In genomic region chr9:89661956-89662717, GRCh38 we compare ENCODE assay signal across 8 cellular contexts. TPM values are rescaled to one million over a fixed set of nuclear protein-coding genes. Genes with fewer than 3 reads are reported as not detected.
DNase-seq lines count a peak whose midpoint lies in the region; ATAC-seq, FAIRE-seq and TF ChIP-seq lines count a peak whose summit lies in the region.

No MANE protein-coding gene starts in this region.

- no peaks in the 10 kb centered on the region for H3K4me1 ChIP-seq in Panc1 (ENCODE audit: control insufficient read depth, insufficient read depth, low read length)
- peaks cover 8 to 25% (median 13%) of the 10 kb centered on the region in 4 experiments for H3K4me1 ChIP-seq in H1 (replicated peaks in 1 of 4; ENCODE audit: control insufficient read depth in 3 of 4, insufficient read depth in 4 of 4, low read length in 3 of 4)
- peaks cover 16% of the 10 kb centered on the region for H3K4me1 ChIP-seq in HepG2 (ENCODE audit: insufficient read depth, low read length)

- H3K9me3 ChIP-seq in Panc1 (ENCODE audit: control insufficient read depth, insufficient read depth, low read depth, low read length) (no peaks in the 10 kb centered on the region), H1 (ENCODE audit: insufficient read depth in 2 of 2, low read depth in 1 of 2, low read length in 1 of 2) (no peaks in the 10 kb centered on the region; a peak in 1 of 4 replicates), HepG2 (ENCODE audit: low read length) (no peaks in the 10 kb centered on the region)

- peak overlapping the region; percentile 76; the same call in 1 of the 2 replicates for H2BK5ac ChIP-seq in H1 (ENCODE audit: low read depth, low read length)

- H3K4me3 ChIP-seq in Panc1 (ENCODE audit: low read depth in 2 of 2, low read length in 2 of 2), result peak overlapping the region in 1 of 2 experiments; percentile 23; a peak in 1 of 4 replicates
- no peak overlapping the region; a peak in 2 of 8 replicates for H3K4me3 ChIP-seq in H1 (ENCODE audit: extremely low read depth in 1 of 4, insufficient read depth in 2 of 4, low read depth in 3 of 4, low read length in 4 of 4)
- H3K4me3 ChIP-seq in HepG2 (replicated peaks in 1 of 3; ENCODE audit: insufficient read depth in 1 of 3, low read depth in 2 of 3, low read length in 3 of 3), result peak overlapping the region in 2 of 3 experiments; percentile 30 to 49; a peak in 4 of 6 replicates

- no peak overlapping the region for H3K23ac ChIP-seq in H1 (ENCODE audit: insufficient read length)

- H2AK5ac ChIP-seq in H1 (ENCODE audit: low read depth, low read length), result 0 out of 2 replicates have a peak overlapping the region, but pooled peaks have one; percentile 47

- peak overlapping the region; percentile 93; the same call in 1 of the 2 replicates for H2BK15ac ChIP-seq in H1 (ENCODE audit: low read length)

- POLR2A ChIA-PET in Panc1 (lab: Charles Lee), result no interaction called here
- POLR2A ChIA-PET in H1 (lab: Charles Lee; ENCODE audit: partially characterized antibody), result interaction anchor here (1.4 to 3.0 kb wide), 4 partner anchors 13 to 59 kb away, joined by 4 to 15 read pairs (median 10); partner anchors contain the start of gene GADD45G
- POLR2A ChIA-PET in HepG2 (lab: Yijun Ruan, JAX), result no interaction called here

- no TSS peak for BruUV-seq in Panc1 (replicated peaks; lab: Mats Ljungman, UMichigan)
- no TSS peak for BruUV-seq in HepG2 (replicated peaks; lab: Mats Ljungman, UMichigan)

- H2AFZ ChIP-seq in H1 (ENCODE audit: low read length), result no peak overlapping the region
- no peak overlapping the region for H2AFZ ChIP-seq in HepG2 (ENCODE audit: low read length)

- H3K56ac ChIP-seq in H1 (replicated peaks; ENCODE audit: insufficient read length, low read depth, low read length), result no peak overlapping the region

- CTCF ChIA-PET in Panc1 (lab: Charles Lee), result no interaction called here
- CTCF ChIA-PET in H1 (lab: Charles Lee; ENCODE audit: partially characterized antibody), result interaction anchor here (0.5 to 2.3 kb wide), 9 partner anchors 8 to 482 kb away, joined by 3 to 9 read pairs (median 3); no protein-coding TSS in a partner anchor
- CTCF ChIA-PET in HepG2 (lab: Yijun Ruan, JAX; ENCODE audit: low intra/inter-chr PET ratio, low total read pairs), result no interaction called here

- FAIRE-seq in H1 (lab: Jason Lieb, UNC), result peak; percentile 83
- peak; percentile 48 for FAIRE-seq in HepG2 (lab: Jason Lieb, UNC)

- DNase-seq in HT1080 (ENCODE audit: low read depth), result peak; percentile 78
- DNase-seq in Panc1 (ENCODE audit: low read depth, low spot score), result no peak
- DNase-seq in H1 (ENCODE audit: low read depth in 1 of 2, low spot score in 2 of 2), result peak; percentile 71 to 95
- peak; percentile 75 for DNase-seq in HepG2 (ENCODE audit: low spot score)
- peak; percentile 29 for DNase-seq in stromal cell of bone marrow (ENCODE audit: low read depth)

- ATAC-seq in Panc1 (peak; percentile 60; the same call in 1 of the 2 replicates), HepG2 (peak; percentile 96), HG03095 (IDR thresholded peaks at IDR 0.05; ENCODE audit: unreplicated experiment) (no peak), HG03342 (IDR thresholded peaks at IDR 0.05; ENCODE audit: unreplicated experiment) (no peak), HG03196 (IDR thresholded peaks at IDR 0.05; ENCODE audit: unreplicated experiment) (no peak)

- TF ChIP-seq EP300 in H1 (IDR thresholded peaks at IDR 0.05; ENCODE audit: borderline replicate concordance in 1 of 2, low read depth in 2 of 2, low read length in 2 of 2), result no peak
- no peak for TF ChIP-seq EP300 in HepG2 (IDR thresholded peaks at IDR 0.05; ENCODE audit: low read depth in 2 of 2, low read length in 2 of 2)
- no peak for TF ChIP-seq EP300 in HepG2 (CRISPR knock-in tag; IDR thresholded peaks at IDR 0.05; ENCODE audit: borderline replicate concordance)

- no peak overlapping the region for H3K27ac ChIP-seq in Panc1 (ENCODE audit: low read length)
- no peak overlapping the region for H3K27ac ChIP-seq in H1 (ENCODE audit: low read depth, low read length)
- H3K27ac ChIP-seq in HepG2 (ENCODE audit: extremely low read length, insufficient read depth, low read length), result no peak overlapping the region

- H2BK20ac ChIP-seq in H1 (ENCODE audit: low read length), result peak overlapping the region; percentile 73; the same call in 1 of the 2 replicates

- TF ChIP-seq RAD21 in H1 (IDR thresholded peaks at IDR 0.05 in 1 of 2, conservative IDR thresholded peaks at IDR 0.05 in 1 of 2; ENCODE audit: low read depth in 2 of 2, low read length in 2 of 2), result no peak
- no peak for TF ChIP-seq RAD21 in HepG2 (CRISPR knock-in tag; IDR thresholded peaks at IDR 0.05)

- no peak overlapping the region for H3K14ac ChIP-seq in H1 (ENCODE audit: insufficient read length)

- peak overlapping the region; percentile 59 for H4K5ac ChIP-seq in H1 (ENCODE audit: insufficient read length, low read depth, low read length)

- no peaks in the 10 kb centered on the region for H3K79me1 ChIP-seq in H1 (ENCODE audit: low read depth, low read length)

- peak overlapping the region; percentile 95 for H4K91ac ChIP-seq in H1 (replicated peaks; ENCODE audit: insufficient read length, low read length)

- H3K27me3 ChIP-seq in Panc1 (ENCODE audit: control insufficient read depth, insufficient read depth, low read length), result no peaks in the 10 kb centered on the region
- peaks cover 0 to 2% (median 0%) of the 10 kb centered on the region in 4 experiments; a peak in 1 of 7 replicates for H3K27me3 ChIP-seq in H1 (replicated peaks in 1 of 4; ENCODE audit: control insufficient read depth in 3 of 4, extremely low read depth in 1 of 4, insufficient read depth in 3 of 4, low read length in 3 of 4)
- H3K27me3 ChIP-seq in HepG2 (ENCODE audit: control insufficient read depth in 1 of 2, insufficient read depth in 2 of 2, low read length in 2 of 2), result peaks cover 4 to 37% of the 10 kb centered on the region in 2 experiments; a peak in 4 of 5 replicates

- no peak overlapping the region for H3K9ac ChIP-seq in H1 (replicated peaks in 1 of 4; ENCODE audit: extremely low read depth in 1 of 4, low read depth in 3 of 4, low read length in 3 of 4)
- H3K9ac ChIP-seq in HepG2 (ENCODE audit: insufficient read depth, low read depth, low read length), result no peak overlapping the region

- 51% methylated on average over 21 of the region's 21 CpGs; no CpG with 5 or more reads in 1 of the 2 experiments for WGBS in H1 (ENCODE audit: extremely low coverage in 1 of 2, insufficient coverage in 1 of 2, insufficient read length in 1 of 2, insufficient replicate concordance in 2 of 2, low coverage in 1 of 2, low lambda C conversion rate in 2 of 2, missing lambda C conversion rate in 1 of 2), 2 experiments
- 0% methylated on average over 5 of the region's 21 CpGs for WGBS in HepG2 (ENCODE audit: low lambda C conversion rate)

- in situ Hi-C loops in Panc1 (cut with HindIII; ENCODE audit: low pct_unique_long_range_greater_than_20kb, low sequenced_read_pairs), result no loop called here
- in situ Hi-C loops in HepG2 (cut with HindIII; ENCODE audit: extremely low pct_ligation_motif_present, low pct_unique_long_range_greater_than_20kb), result no loop called here

- H4K8ac ChIP-seq in H1 (ENCODE audit: extremely low read depth, insufficient read depth, low read length), result no peak overlapping the region; the same call in none of the 2 replicates

- peak overlapping the region; percentile 65; the same call in 1 of the 2 replicates for H3K18ac ChIP-seq in H1 (ENCODE audit: extremely low read depth, low read length)

- H3K79me2 ChIP-seq in H1 (ENCODE audit: control insufficient read depth in 1 of 2, insufficient read depth in 2 of 2, low read length in 2 of 2) (no peaks in the 10 kb centered on the region), HepG2 (ENCODE audit: insufficient read depth, low read length) (no peaks in the 10 kb centered on the region)

- H4K20me1 ChIP-seq in H1 (replicated peaks in 1 of 2; ENCODE audit: control insufficient read depth in 1 of 2, insufficient read depth in 2 of 2, low read length in 2 of 2) (no peaks in the 10 kb centered on the region), HepG2 (ENCODE audit: insufficient read depth, low read length) (no peaks in the 10 kb centered on the region)

- no peak for TF ChIP-seq CTCF in Panc1 (IDR thresholded peaks at IDR 0.05)
- no peak for TF ChIP-seq CTCF in H1 (IDR thresholded peaks at IDR 0.05; ENCODE audit: control extremely low read depth in 1 of 3, insufficient read depth in 1 of 3, low read depth in 1 of 3, low read length in 3 of 3)
- TF ChIP-seq CTCF in HepG2 (CRISPR knock-in tag; IDR thresholded peaks at IDR 0.05), result no peak

- H3K4ac ChIP-seq in H1 (replicated peaks; ENCODE audit: insufficient read length, low read depth, low read length), result no peak overlapping the region

- H2BK120ac ChIP-seq in H1 (replicated peaks; ENCODE audit: low read depth, low read length), result peak overlapping the region; percentile 30

- intact Hi-C loops in Panc1 (cut with micrococcal nuclease; ENCODE audit: unreplicated experiment), result no loop called here
- intact Hi-C loops in HepG2 (cut with micrococcal nuclease; ENCODE audit: unreplicated experiment), result no loop called here

- peak overlapping the region; percentile 46; the same call in 1 of the 2 replicates for H2BK12ac ChIP-seq in H1 (ENCODE audit: low read depth, low read length)

- TF ChIP-seq POLR2A in H1 (IDR thresholded peaks at IDR 0.05; ENCODE audit: control extremely low read depth in 1 of 2, low read depth in 2 of 2, low read length in 2 of 2), result no peak
- TF ChIP-seq POLR2A in HepG2 (IDR thresholded peaks at IDR 0.05; ENCODE audit: insufficient read depth in 1 of 2, low read depth in 2 of 2, low read length in 2 of 2), result no peak

- no peaks in the 10 kb centered on the region for H3K23me2 ChIP-seq in H1 (ENCODE audit: low read depth, low read length)

- no peaks in the 10 kb centered on the region for H3K36me3 ChIP-seq in Panc1 (ENCODE audit: control insufficient read depth, insufficient read depth, low read length)
- no peaks in the 10 kb centered on the region for H3K36me3 ChIP-seq in H1 (ENCODE audit: control insufficient read depth in 2 of 4, insufficient read depth in 4 of 4, low read length in 3 of 4)
- H3K36me3 ChIP-seq in HepG2 (replicated peaks in 1 of 2; ENCODE audit: control insufficient read depth in 1 of 2, insufficient read depth in 2 of 2, low read length in 2 of 2), result no peaks in the 10 kb centered on the region

- H3K4me2 ChIP-seq in H1 (ENCODE audit: insufficient read depth in 1 of 2, low read depth in 2 of 2, low read length in 2 of 2), result peak overlapping the region in 1 of 2 experiments; percentile 4; a peak in 1 of 4 replicates
- H3K4me2 ChIP-seq in HepG2 (ENCODE audit: low read depth, low read length), result peak overlapping the region; percentile 60

RNA-seq across cellular contexts. Expression of gene GADD45G, which starts 57.3 kb away (rescaled TPM):
- not detected in 2 replicates for total RNA-seq in HT1080 (2014; rRNA removed; shearing (Covaris generic))
- polyA plus RNA-seq in HT1080 (2015; cell fraction: cytosol; rRNA removed), result not detected in 2 replicates
- polyA plus RNA-seq in HT1080 (2015; cell fraction: nucleus; rRNA removed), result not detected in 2 replicates
- total RNA-seq in Panc1 (2021; ENCODE audit: unreplicated experiment) (1.2 TPM), HepG2 (2016; rRNA removed; fragmentation: Illumina TruSeq; extraction: Trizol) (not detected in 2 replicates)
- polyA plus RNA-seq in Panc1 (2012; ENCODE audit: insufficient read length), result 3.3 TPM
- total RNA-seq in H1 (2021; fragmentation: NEBNext Ultra II Directional; extraction: Animal tissue kit (Norgen Biotek cat#: 25700)), result 7.0 and 9.2 TPM in 2 replicates
- polyA plus RNA-seq in H1 (2011; rRNA removed) (11.4 and 20.7 TPM in 2 replicates), HepG2 (2011; rRNA removed) (not detected in 2 replicates)
- polyA plus RNA-seq in H1 (2011; cell fraction: cytosol; rRNA removed), result 9.8 TPM
- polyA plus RNA-seq in H1 (2011; cell fraction: nucleus; rRNA removed), result 16.9 TPM
- polyA plus RNA-seq in H1 (2012, experiment 1 of 2), result 5.2 to 17.2 TPM (median 11.3 TPM) in 4 replicates
- 4.4 TPM for polyA plus RNA-seq in H1 (2012, experiment 2 of 2)
- polyA plus RNA-seq in H1 (2013, experiment 1 of 2), result 7.4 TPM
- 5.6 TPM for polyA plus RNA-seq in H1 (2013, experiment 2 of 2)
- 1.5 and 2.4 TPM in 2 replicates for polyA minus RNA-seq in H1 (2011; rRNA and poly(A)+ RNA removed)
- polyA minus RNA-seq in H1 (2011; cell fraction: cytosol; rRNA and poly(A)+ RNA removed), result 3.4 TPM
- polyA minus RNA-seq in H1 (2011; cell fraction: nucleus; rRNA and poly(A)+ RNA removed), result 9.3 TPM
- not detected in 2 replicates for total RNA-seq in HepG2 (2016; cell fraction: cytosol; rRNA removed; fragmentation: Illumina TruSeq; extraction: Trizol; ENCODE audit: low read depth)
- total RNA-seq in HepG2 (2016; cell fraction: insoluble cytoplasmic fraction; rRNA removed; fragmentation: Illumina TruSeq; extraction: Trizol), result not detected in 2 replicates
- not detected in 2 replicates for total RNA-seq in HepG2 (2016; cell fraction: membrane; rRNA removed; fragmentation: Illumina TruSeq; extraction: Trizol)
- total RNA-seq in HepG2 (2016; cell fraction: nucleus; rRNA removed; fragmentation: Illumina TruSeq; extraction: Trizol), result not detected in 2 replicates
- polyA plus RNA-seq in HepG2 (2011; cell fraction: cytosol; rRNA removed), result not detected in 2 replicates
- polyA plus RNA-seq in HepG2 (2011; cell fraction: nucleus; rRNA removed), result not detected in 2 replicates
- polyA plus RNA-seq in HepG2 (2012), result not detected in 2 replicates
- polyA plus RNA-seq in HepG2 (2016; cell fraction: cytosol; fragmentation: Illumina TruSeq; extraction: Trizol; ENCODE audit: low read depth), result not detected in 2 replicates
- polyA plus RNA-seq in HepG2 (2016; cell fraction: insoluble cytoplasmic fraction; fragmentation: Illumina TruSeq; extraction: Trizol; ENCODE audit: low read depth), result not detected in 2 replicates
- not detected in 2 replicates for polyA plus RNA-seq in HepG2 (2016; cell fraction: membrane; fragmentation: Illumina TruSeq; extraction: Trizol; ENCODE audit: low read depth)
- not detected in 2 replicates for polyA plus RNA-seq in HepG2 (2016; cell fraction: nucleus; fragmentation: Illumina TruSeq; extraction: Trizol; ENCODE audit: insufficient read depth, low read depth)
- not detected in 2 replicates for polyA minus RNA-seq in HepG2 (2011; rRNA and poly(A)+ RNA removed; ENCODE audit: low replicate concordance)
- polyA minus RNA-seq in HepG2 (2011; cell fraction: cytosol; rRNA and poly(A)+ RNA removed), result not detected in 2 replicates
- not detected in 2 replicates for polyA minus RNA-seq in HepG2 (2011; cell fraction: nucleus; rRNA and poly(A)+ RNA removed)

Comparison
In these comparisons a context has a peak if more than half of its experiments do, and no peak if none do; other contexts are left out.
1. ATAC-seq: peak in Panc1 (single experiment) and HepG2 (single experiment); none in HG03095 (single experiment), HG03342 (single experiment) and HG03196 (single experiment).
2. H3K4me3 ChIP-seq: peak in HepG2 (2 of 3); none in H1 (0 of 4).